36 cellular contexts compared by ENCODE assay signal in genomic region chr10:86611386-86611785, GRCh38. TPM values are rescaled to one million over a fixed set of nuclear protein-coding genes. Genes with fewer than 3 reads are reported as not detected.
"Had no signal": no experiment of that assay in that cellular context is flagged by ENCODE, and none has a peak within 500 bp of the region (broad histone marks: within the 10 kb centered on the region; RNA-seq: fewer than 3 reads in every experiment).

No MANE protein-coding gene starts in this region.

- H3K36me3 ChIP-seq: brain microvascular endothelial cell, gastroesophageal sphincter, sigmoid colon, thoracic aorta, vagina had no signal

- H3K27me3 ChIP-seq: brain microvascular endothelial cell, gastroesophageal sphincter, hepatocyte, sigmoid colon, vagina had no signal

- H3K27ac Mint-ChIP-seq: activated naive CD4-positive, alpha-beta T cell treated with anti-CD3 and anti-CD28 coated beads for 36 hours; activated naive CD8-positive, alpha-beta T cell treated with anti-CD3 and anti-CD28 coated beads, Interleukin-2, amount 10 ng/mL, durations not matched to agents 7 days and 5 days; activated T-helper 1 cell treated with anti-CD3 and anti-CD28 coated beads, Interleukin-12 subunit alpha, Interleukin-12 subunit beta, Interleukin-2, Interleukin-4 antibody, amounts not matched to agents 30 ng/mL and 10 ng/mL and 1 ng/mL, durations not matched to agents 14 hours and 24 hours and 36 hours; memory B cell; naive thymus-derived CD4-positive, alpha-beta T cell; stimulated activated effector memory CD8-positive, alpha-beta T cell treated with anti-CD3 and anti-CD28 coated beads, Interleukin-12 subunit alpha, Interleukin-12 subunit beta, amount 100 ng/mL, for 72 hours; stimulated activated naive CD8-positive, alpha-beta T cell treated with anti-CD3 and anti-CD28 coated beads, Interleukin-15, Interleukin-2, amounts not matched to agents 100 ng/mL and 50 ng/mL, for 24 hours had no signal

- H3K9me3 Mint-ChIP-seq: activated T-helper 1 cell treated with anti-CD3 and anti-CD28 coated beads, Interleukin-12 subunit alpha, Interleukin-12 subunit beta, Interleukin-2, Interleukin-4 antibody, amounts not matched to agents 30 ng/mL and 10 ng/mL and 1 ng/mL, durations not matched to agents 14 hours and 24 hours and 36 hours; stimulated activated effector memory CD8-positive, alpha-beta T cell treated with anti-CD3 and anti-CD28 coated beads, Interleukin-12 subunit alpha, Interleukin-12 subunit beta, amount 100 ng/mL, for 72 hours had no signal

- FAIRE-seq: astrocyte, small intestine had no signal

- H3K4me1 Mint-ChIP-seq: activated naive CD8-positive, alpha-beta T cell treated with anti-CD3 and anti-CD28 coated beads, Interleukin-2, amount 10 ng/mL, durations not matched to agents 7 days and 5 days; memory B cell; stimulated activated effector memory CD8-positive, alpha-beta T cell treated with anti-CD3 and anti-CD28 coated beads, Interleukin-12 subunit alpha, Interleukin-12 subunit beta, amount 100 ng/mL, for 72 hours had no signal

- H3K4me3 Mint-ChIP-seq: activated naive CD4-positive, alpha-beta T cell treated with anti-CD3 and anti-CD28 coated beads for 36 hours; activated naive CD8-positive, alpha-beta T cell treated with anti-CD3 and anti-CD28 coated beads, Interleukin-2, amount 10 ng/mL, durations not matched to agents 7 days and 5 days; activated T-helper 1 cell treated with anti-CD3 and anti-CD28 coated beads, Interleukin-12 subunit alpha, Interleukin-12 subunit beta, Interleukin-2, Interleukin-4 antibody, amounts not matched to agents 30 ng/mL and 10 ng/mL and 1 ng/mL, durations not matched to agents 14 hours and 24 hours and 36 hours; memory B cell; naive thymus-derived CD4-positive, alpha-beta T cell; stimulated activated effector memory CD8-positive, alpha-beta T cell treated with anti-CD3 and anti-CD28 coated beads, Interleukin-12 subunit alpha, Interleukin-12 subunit beta, amount 100 ng/mL, for 72 hours; stimulated activated naive CD8-positive, alpha-beta T cell treated with anti-CD3 and anti-CD28 coated beads, Interleukin-15, Interleukin-2, amounts not matched to agents 100 ng/mL and 50 ng/mL, for 24 hours had no signal

- H3K9me3 ChIP-seq: psoas muscle, sigmoid colon, thoracic aorta, vagina had no signal

- H3K36me3 Mint-ChIP-seq: activated naive CD8-positive, alpha-beta T cell treated with anti-CD3 and anti-CD28 coated beads, Interleukin-2, amount 10 ng/mL, durations not matched to agents 7 days and 5 days; memory B cell; stimulated activated effector memory CD8-positive, alpha-beta T cell treated with anti-CD3 and anti-CD28 coated beads, Interleukin-12 subunit alpha, Interleukin-12 subunit beta, amount 100 ng/mL, for 72 hours had no signal

- DNase-seq: activated CD4-positive, alpha-beta T cell treated with anti-CD3 and anti-CD28 coated beads for 48 hours; activated CD4-positive, alpha-beta T cell treated with anti-CD3 and anti-CD28 coated beads, Interleukin-2, amount 50 U/mL, for 48 hours; activated CD8-positive, alpha-beta memory T cell treated with anti-CD3 and anti-CD28 coated beads, Interleukin-2, amount 50 U/mL, for 4 hours; activated effector memory CD4-positive, alpha-beta T cell treated with anti-CD3 and anti-CD28 coated beads, Interleukin-2, amount 50 U/mL, for 16 hours; activated naive CD4-positive, alpha-beta T cell treated with anti-CD3 and anti-CD28 coated beads for 36 hours; activated naive CD8-positive, alpha-beta T cell treated with anti-CD3 and anti-CD28 coated beads, Interleukin-2, amount 10 ng/mL, durations not matched to agents 7 days and 5 days; activated T-cell treated with anti-CD3 and anti-CD28 coated beads, Interleukin-2, amount 50 U/mL, for 1 hour; amniotic stem cell; brain microvascular endothelial cell; caudate nucleus; cortex of kidney; islet precursor cell; midbrain; naive thymus-derived CD4-positive, alpha-beta T cell; nucleus accumbens; psoas muscle; sigmoid colon; small intestine; stimulated activated CD4-positive, alpha-beta T cell treated with anti-CD3 and anti-CD28 coated beads, Interleukin-4, amount 100 ng/mL, for 24 hours had no signal

- H3K4me3 ChIP-seq: gastroesophageal sphincter, hepatocyte, psoas muscle, sigmoid colon, thoracic aorta, vagina had no signal

- H3K4me1 ChIP-seq: gastroesophageal sphincter, parathyroid adenoma, psoas muscle, sigmoid colon, vagina had no signal

- ATAC-seq: gastroesophageal sphincter; naive thymus-derived CD4-positive, alpha-beta T cell; psoas muscle; stimulated activated effector memory CD8-positive, alpha-beta T cell treated with anti-CD3 and anti-CD28 coated beads, Interleukin-12 subunit alpha, Interleukin-12 subunit beta, amount 100 ng/mL, for 72 hours had no signal

- H3K27ac ChIP-seq: brain microvascular endothelial cell, epithelial cell of prostate, gastroesophageal sphincter, hepatocyte, parathyroid adenoma, psoas muscle, sigmoid colon, thoracic aorta, vagina had no signal

RNA-seq across cellular contexts. Expression of gene OPN4, which starts 43.0 kb away (rescaled TPM):
- total RNA-seq: activated CD8-positive, alpha-beta memory T cell treated with anti-CD3 and anti-CD28 coated beads for 36 hours; activated naive CD4-positive, alpha-beta T cell treated with anti-CD3 and anti-CD28 coated beads for 36 hours; activated naive CD8-positive, alpha-beta T cell treated with anti-CD3 and anti-CD28 coated beads, Interleukin-2, amount 10 ng/mL, durations not matched to agents 7 days and 5 days; activated T-helper 1 cell treated with anti-CD3 and anti-CD28 coated beads, Interleukin-12 subunit alpha, Interleukin-12 subunit beta, Interleukin-2, Interleukin-4 antibody, amounts not matched to agents 30 ng/mL and 10 ng/mL and 1 ng/mL, durations not matched to agents 14 hours and 24 hours and 36 hours; astrocyte; chondrocyte; fibroblast of lung; fibroblast of villous mesenchyme; gastroesophageal sphincter; hepatocyte; liver; naive thymus-derived CD4-positive, alpha-beta T cell; sigmoid colon; thoracic aorta; vagina had no signal
- polyA plus RNA-seq: fibroblast of lung; hepatocyte; liver; naive thymus-derived CD4-positive, alpha-beta T cell; neural cell had no signal

RNA-seq across cellular contexts. Expression of gene LDB3, which starts 56.9 kb away (rescaled TPM):
- total RNA-seq: activated naive CD8-positive, alpha-beta T cell treated with anti-CD3 and anti-CD28 coated beads, Interleukin-2, amount 10 ng/mL, durations not matched to agents 7 days and 5 days; hepatocyte had no signal
- polyA plus RNA-seq: naive thymus-derived CD4-positive, alpha-beta T cell had no signal
